Comparison of ENCODE assay signal across 5 cellular contexts in the genomic region with DNA sequence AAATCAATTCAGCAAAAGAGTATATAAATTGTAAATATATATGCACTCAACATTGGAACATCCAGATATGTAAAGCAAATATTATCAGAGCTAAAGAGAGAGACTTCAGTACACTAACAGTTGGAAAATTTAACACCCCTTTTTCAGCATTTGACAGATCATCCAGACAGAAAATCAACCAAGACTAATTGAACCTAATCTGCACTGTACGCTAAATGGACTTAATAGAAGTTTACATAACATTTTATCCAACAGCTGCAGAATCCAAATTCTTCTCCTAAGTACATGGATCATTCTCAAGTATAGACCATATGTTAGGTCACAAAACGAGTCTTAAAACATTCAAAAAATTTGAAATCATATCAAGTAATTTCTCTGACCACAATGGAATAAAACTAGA.
"Had no signal": no experiment of that assay in that cellular context is flagged by ENCODE, and none has a peak within 500 bp of the region (broad histone marks: within the 10 kb centered on the region; RNA-seq: fewer than 3 reads in every experiment).

No MANE protein-coding gene starts in this region.

- H3K4me3 ChIP-seq: K562 had no signal

- DNase-seq: IMR-90 had no signal

- H3K27ac ChIP-seq: HL-60 had no signal

- FAIRE-seq: HepG2, HTR-8/SVneo, K562 had no signal
